8 cellular contexts compared by ENCODE assay signal in the genomic region with DNA sequence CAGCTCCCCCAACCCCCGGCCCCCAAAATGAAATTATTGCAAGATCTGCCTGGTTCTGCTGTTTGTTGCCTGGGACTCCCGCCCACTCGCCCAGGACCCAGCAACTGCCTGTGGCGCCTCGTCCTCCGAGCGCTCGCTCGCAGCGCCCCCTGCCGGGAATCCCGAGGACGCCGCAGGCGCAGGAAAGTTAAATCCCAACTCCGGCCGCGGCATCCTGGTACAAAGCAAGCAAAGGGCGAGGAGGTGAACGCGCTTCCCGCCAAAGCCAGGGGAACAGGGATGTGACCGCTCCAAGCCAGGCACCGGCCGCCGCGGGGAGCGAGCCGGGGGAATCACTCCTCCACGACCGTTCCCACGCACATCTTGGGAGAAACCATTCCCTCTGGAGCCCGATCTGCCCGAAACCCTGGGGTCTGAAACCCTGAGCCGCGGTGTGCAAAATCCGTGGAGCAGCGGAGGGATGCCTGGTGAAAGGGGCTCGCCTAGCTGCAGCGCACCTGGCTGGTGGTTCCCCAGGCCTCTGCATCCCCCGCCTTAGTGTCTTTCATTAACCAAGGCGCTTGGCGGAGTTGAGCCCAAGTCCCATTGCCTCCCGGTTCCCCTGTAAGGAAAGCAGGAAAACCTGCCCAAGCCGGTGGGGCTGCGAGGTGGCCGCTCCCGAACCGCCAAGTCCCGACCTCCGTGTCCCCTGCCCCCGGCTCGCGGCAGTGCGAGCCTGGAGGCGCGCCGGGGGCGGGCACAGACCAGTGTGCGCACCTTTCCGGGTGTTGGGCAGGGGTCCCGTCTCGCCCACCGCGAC. TPM values are rescaled to one million over a fixed set of nuclear protein-coding genes. Genes with fewer than 3 reads are reported as not detected.
A peak's percentile ranks its signal among the peaks of the same experiment; 100 is the strongest.
DNase-seq lines count a peak whose midpoint lies in the region; ATAC-seq and TF ChIP-seq lines count a peak whose summit lies in the region.

No MANE protein-coding gene starts in this region.

- H3K9me3 ChIP-seq in aorta (ENCODE audit: control insufficient read depth, low read length) = no peaks in the 10 kb centered on the region

- H3K9me3 Mint-ChIP-seq in activated naive CD8-positive, alpha-beta T cell (ENCODE audit: low read depth) = no peaks in the 10 kb centered on the region
- H3K9me3 Mint-ChIP-seq in osteocyte (ENCODE audit: unreplicated experiment) = no peaks in the 10 kb centered on the region

- H3K36me3 ChIP-seq in aorta (ENCODE audit: control insufficient read depth in 1 of 2, insufficient read depth in 2 of 2, low read length in 1 of 2) = peaks cover 0 to 2% of the 10 kb centered on the region in 2 donors

- ATAC-seq in HG02884 (IDR thresholded peaks at IDR 0.05; ENCODE audit: unreplicated experiment) (peak; percentile 70), aorta (ENCODE audit: low FRiP score) (peak; percentile 92)

- peak overlapping the region; percentile 38 for H3K4me3 Mint-ChIP-seq in activated naive CD8-positive, alpha-beta T cell
- H3K4me3 Mint-ChIP-seq in osteocyte (ENCODE audit: unreplicated experiment) = peak overlapping the region; percentile 95

- H3K27ac Mint-ChIP-seq in activated naive CD8-positive, alpha-beta T cell = no peak overlapping the region
- peak overlapping the region; percentile 95 for H3K27ac Mint-ChIP-seq in osteocyte (ENCODE audit: unreplicated experiment)

- peak; percentile 92 for TF ChIP-seq CTCF in osteocyte (IDR thresholded peaks at IDR 0.05)

- no peaks in the 10 kb centered on the region for H3K4me1 ChIP-seq in aorta (ENCODE audit: control insufficient read depth in 1 of 2, insufficient read depth in 2 of 2, low read length in 2 of 2)

- peaks cover 18% of the 10 kb centered on the region for H3K27me3 Mint-ChIP-seq in activated naive CD8-positive, alpha-beta T cell
- H3K27me3 Mint-ChIP-seq in osteocyte (ENCODE audit: unreplicated experiment) = no peaks in the 10 kb centered on the region

- H3K4me1 Mint-ChIP-seq in activated naive CD8-positive, alpha-beta T cell (ENCODE audit: low read depth) = peaks cover 9% of the 10 kb centered on the region
- H3K4me1 Mint-ChIP-seq in osteocyte (ENCODE audit: unreplicated experiment) = peaks cover 57% of the 10 kb centered on the region

- H3K4me3 ChIP-seq in aorta (ENCODE audit: low read length in 2 of 2) = peak overlapping the region; percentile 76 to 81

- no peaks in the 10 kb centered on the region for H3K36me3 Mint-ChIP-seq in activated naive CD8-positive, alpha-beta T cell
- peaks cover 15% of the 10 kb centered on the region for H3K36me3 Mint-ChIP-seq in osteocyte (ENCODE audit: unreplicated experiment)

- 0 to 1% methylated on average over 60 to 65 of the region's 65 CpGs for WGBS in aorta, 2 donors

- peak; percentile 85 for DNase-seq in activated CD8-positive, alpha-beta memory T cell treated with anti-CD3 and anti-CD28 coated beads, Interleukin-2, amount 50 U/mL, for 48 hours
- no peak for DNase-seq in activated CD8-positive, alpha-beta memory T cell treated with anti-CD3 and anti-CD28 coated beads, Interleukin-2, amount 50 U/mL, for 4 hours
- DNase-seq in NCI-H526 (lab: John Stamatoyannopoulos, UW) = peak; percentile 81 to 94
- DNase-seq in cardiac septum (ENCODE audit: low spot score) = peak; percentile 91
- peak; percentile 96 for DNase-seq in osteocyte (ENCODE audit: extremely low spot score, unreplicated experiment)
- DNase-seq in aorta = peak; percentile 85 to 95

- no peaks in the 10 kb centered on the region for H3K27me3 ChIP-seq in aorta (ENCODE audit: control insufficient read depth in 1 of 2, insufficient read depth in 2 of 2, low read length in 1 of 2)

- H3K27ac ChIP-seq in aorta (ENCODE audit: low read depth in 1 of 2, low read length in 2 of 2) = peak overlapping the region in 1 of 2 donors; percentile 7

- intact Hi-C loops in cardiac septum (cut with DNase I) = loop anchor here (2.0 to 10.0 kb wide), 6 partner anchors 30 to 390 kb away; no protein-coding TSS in a partner anchor
- intact Hi-C loops in aorta (cut with DNase I) = loop anchor here (2.0 to 10.0 kb wide), 9 partner anchors 77 to 703 kb away; a partner anchor contains a TSS

RNA-seq across cellular contexts. Expression of a gene that starts 1.2 kb away (rescaled TPM):
- 75.8 TPM for total RNA-seq in cardiac septum
- total RNA-seq in osteocyte = 181 and 189 TPM in 2 replicates
- 10 to 100 TPM; 14.7 to 21.8 TPM for total RNA-seq in aorta
- 10 to 100 TPM in 1 of 2 donors, 1 to 10 TPM in 1; 1.8 to 10.8 TPM for polyA plus RNA-seq in aorta
